25 cellular contexts compared by ENCODE assay signal in the genomic region with DNA sequence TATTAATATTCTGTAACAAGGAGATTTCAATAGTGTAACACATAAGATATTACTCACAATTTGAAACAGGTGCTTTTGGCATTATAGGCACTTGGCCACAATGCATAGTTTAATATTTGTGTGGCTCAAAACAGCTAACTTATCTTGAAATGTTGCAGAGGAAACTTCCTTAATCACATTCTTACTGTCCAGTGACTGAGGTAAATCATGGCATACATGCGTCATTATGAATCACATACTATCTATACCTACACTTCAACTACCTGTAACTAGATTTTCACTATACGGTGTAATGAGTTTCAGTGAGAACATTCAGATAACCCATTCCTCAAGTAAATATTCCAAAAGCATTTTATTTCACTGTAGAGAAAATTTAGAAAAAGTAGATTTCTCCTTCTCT.
"Had no signal": no experiment of that assay in that cellular context is flagged by ENCODE, and none has a peak within 500 bp of the region (broad histone marks: within the 10 kb centered on the region; RNA-seq: fewer than 3 reads in every experiment).

No MANE protein-coding gene starts in this region.

- H3K4me1 ChIP-seq: heart left ventricle, neural progenitor cell, upper lobe of right lung, uterus had no signal

- H3K9me3 Mint-ChIP-seq: effector memory CD8-positive, alpha-beta T cell; naive thymus-derived CD4-positive, alpha-beta T cell; nephron; neural progenitor cell; stimulated activated naive B cell treated with anti-CD40 and anti-IgM and Interleukin-4, amounts not matched to agents 10 μg/mL and 1 μg/mL and 100 μg/mL, for 72 hours; stimulated activated naive CD8-positive, alpha-beta T cell treated with anti-CD3 and anti-CD28 coated beads, Interleukin-15, Interleukin-2, amounts not matched to agents 100 ng/mL and 50 ng/mL, for 24 hours had no signal

- H3K27me3 Mint-ChIP-seq: effector memory CD8-positive, alpha-beta T cell; progenitor cell of endocrine pancreas; stimulated activated naive B cell treated with anti-CD40 and anti-IgM and Interleukin-4, amounts not matched to agents 10 μg/mL and 1 μg/mL and 100 μg/mL, for 72 hours had no signal

- H3K36me3 Mint-ChIP-seq: naive thymus-derived CD4-positive, alpha-beta T cell; neural progenitor cell; stimulated activated naive B cell treated with anti-CD40 and anti-IgM and Interleukin-4, amounts not matched to agents 10 μg/mL and 1 μg/mL and 100 μg/mL, for 72 hours had no signal

- H3K4me2 ChIP-seq: hepatocyte, neural progenitor cell had no signal

- H2AFZ ChIP-seq: hepatocyte, neural progenitor cell, parathyroid adenoma had no signal

- H3K36me3 ChIP-seq: gastroesophageal sphincter, heart left ventricle, neural progenitor cell, thoracic aorta, transverse colon, upper lobe of right lung had no signal

- H3K4me3 ChIP-seq: gastroesophageal sphincter, heart left ventricle, hepatocyte, lung, neural progenitor cell, thoracic aorta, transverse colon, upper lobe of right lung, uterus had no signal

- H3K27ac ChIP-seq: gastroesophageal sphincter, heart left ventricle, hepatocyte, neural progenitor cell, parathyroid adenoma, thoracic aorta, transverse colon, upper lobe of right lung, uterus had no signal

- DNase-seq: cortex of kidney; effector memory CD8-positive, alpha-beta T cell; foreskin fibroblast; heart left ventricle; kidney; mesendoderm; midbrain; naive thymus-derived CD4-positive, alpha-beta T cell; stimulated activated CD4-positive, alpha-beta T cell treated with anti-CD3 and anti-CD28 coated beads, Interleukin-4, amount 100 ng/mL, for 4 hours; stimulated activated naive B cell treated with anti-CD40 and anti-IgM and Interleukin-4, amounts not matched to agents 10 μg/mL and 1 μg/mL and 100 μg/mL, for 72 hours; transverse colon; upper lobe of right lung; uterus had no signal

- H3K4me1 Mint-ChIP-seq: neural progenitor cell; stimulated activated naive B cell treated with anti-CD40 and anti-IgM and Interleukin-4, amounts not matched to agents 10 μg/mL and 1 μg/mL and 100 μg/mL, for 72 hours had no signal

- H3K9me3 ChIP-seq: gastroesophageal sphincter, heart left ventricle, thoracic aorta, transverse colon, upper lobe of right lung, uterus had no signal

- ATAC-seq: effector memory CD8-positive, alpha-beta T cell; esophagus mucosa; gastroesophageal sphincter; heart left ventricle; left lobe of liver; naive thymus-derived CD4-positive, alpha-beta T cell; sciatic nerve; stimulated activated naive B cell treated with anti-CD40 and anti-IgM and Interleukin-4, amounts not matched to agents 10 μg/mL and 1 μg/mL and 100 μg/mL, for 72 hours; upper lobe of right lung had no signal

- H3K9ac ChIP-seq: neural progenitor cell, parathyroid adenoma had no signal

- H3K79me2 ChIP-seq: hepatocyte, parathyroid adenoma had no signal

- H3K27me3 ChIP-seq: gastroesophageal sphincter, heart left ventricle, hepatocyte, neural progenitor cell, transverse colon, upper lobe of right lung, uterus had no signal

- H3K27ac Mint-ChIP-seq: effector memory CD8-positive, alpha-beta T cell; naive thymus-derived CD4-positive, alpha-beta T cell; nephron; neural progenitor cell; progenitor cell of endocrine pancreas; stimulated activated naive B cell treated with anti-CD40 and anti-IgM and Interleukin-4, amounts not matched to agents 10 μg/mL and 1 μg/mL and 100 μg/mL, for 72 hours; stimulated activated naive CD8-positive, alpha-beta T cell treated with anti-CD3 and anti-CD28 coated beads, Interleukin-15, Interleukin-2, amounts not matched to agents 100 ng/mL and 50 ng/mL, for 24 hours had no signal

- H3K4me3 Mint-ChIP-seq: effector memory CD8-positive, alpha-beta T cell; naive thymus-derived CD4-positive, alpha-beta T cell; nephron; neural progenitor cell; stimulated activated naive B cell treated with anti-CD40 and anti-IgM and Interleukin-4, amounts not matched to agents 10 μg/mL and 1 μg/mL and 100 μg/mL, for 72 hours; stimulated activated naive CD8-positive, alpha-beta T cell treated with anti-CD3 and anti-CD28 coated beads, Interleukin-15, Interleukin-2, amounts not matched to agents 100 ng/mL and 50 ng/mL, for 24 hours had no signal
